Comparison of ENCODE assay signal across 26 cellular contexts in genomic region chr13:53442979-53443378, GRCh38.
"Had no signal": no experiment of that assay in that cellular context is flagged by ENCODE, and none has a peak within 500 bp of the region (broad histone marks: within the 10 kb centered on the region; RNA-seq: fewer than 3 reads in every experiment).

No MANE protein-coding gene starts in this region.

- H3K27me3 ChIP-seq: colonic mucosa, esophagus squamous epithelium, gastrocnemius medialis, heart right ventricle, left lung had no signal

- ATAC-seq: effector memory CD8-positive, alpha-beta T cell; esophagus mucosa; gastrocnemius medialis; heart right ventricle; left cardiac atrium; left lung; left ventricle myocardium superior; lower lobe of right lung; mucosa of descending colon had no signal

- H3K36me3 ChIP-seq: colonic mucosa, esophagus squamous epithelium, gastrocnemius medialis, heart right ventricle, left lung, lower lobe of right lung had no signal

- DNase-seq: colonic mucosa; cortex of kidney; effector CD8-positive, alpha-beta T cell; effector memory CD8-positive, alpha-beta T cell; endodermal cell; erythroblast; esophagus squamous epithelium; foreskin fibroblast; foreskin melanocyte; gastrocnemius medialis; glutamatergic neuron; head of caudate nucleus; heart right ventricle; hippocampal formation; left cardiac atrium; left lung; left ventricle myocardium superior; lower lobe of right lung; mesenchymal stem cell; mucosa of descending colon; naive B cell had no signal

- H3K27ac ChIP-seq: colonic mucosa, epithelial cell of prostate, esophagus squamous epithelium, gastrocnemius medialis, heart right ventricle, left lung, lower lobe of right lung had no signal

- H3K4me3 ChIP-seq: colonic mucosa, esophagus squamous epithelium, gastrocnemius medialis, heart right ventricle, left lung, lower lobe of right lung, mucosa of descending colon had no signal

- H3K4me1 ChIP-seq: colonic mucosa, esophagus squamous epithelium, gastrocnemius medialis, heart right ventricle, left lung, lower lobe of right lung had no signal

- H3K9me3 ChIP-seq: colonic mucosa, gastrocnemius medialis, lower lobe of right lung had no signal

- FAIRE-seq: endometrium, islet of Langerhans, keratinocyte had no signal
